14 cellular contexts compared by ENCODE assay signal in genomic region chr2:27823135-27823534, GRCh38. TPM values are rescaled to one million over a fixed set of nuclear protein-coding genes. Genes with fewer than 3 reads are reported as not detected.
DNase-seq lines count a peak whose midpoint lies in the region; ATAC-seq and TF ChIP-seq lines count a peak whose summit lies in the region.
"Had no signal": no experiment of that assay in that cellular context is flagged by ENCODE, and none has a peak within 500 bp of the region (broad histone marks: within the 10 kb centered on the region; RNA-seq: fewer than 3 reads in every experiment).

No MANE protein-coding gene starts in this region.

- WGBS in prostate gland, result 80% methylated on average over 5 of the region's 5 CpGs

- no peaks in the 10 kb centered on the region for H3K27me3 Mint-ChIP-seq in chondrocyte (ENCODE audit: low read depth)

- H3K36me3 ChIP-seq in BLaER1 (no peaks in the 10 kb centered on the region), prostate gland (no peaks in the 10 kb centered on the region)

- H3K4me1 ChIP-seq in BLaER1 (peaks cover 14% of the 10 kb centered on the region), prostate gland (replicated peaks) (no peaks in the 10 kb centered on the region)

- intact Hi-C loops in left cardiac atrium (cut with DNase I), result no loop called here
- intact Hi-C loops in prostate gland (cut with DNase I), result loop anchor here (5.0 to 10.0 kb wide), 2 partner anchors 116 to 572 kb away; partner anchors contain the start of gene FOSL2

- H3K4me1 Mint-ChIP-seq in chondrocyte (ENCODE audit: low read depth), result peaks cover 21% of the 10 kb centered on the region

- peaks cover 2% of the 10 kb centered on the region for H3K36me3 Mint-ChIP-seq in chondrocyte (ENCODE audit: low read depth)

- H3K9me3 ChIP-seq in BLaER1 (peaks cover 9% of the 10 kb centered on the region), prostate gland (no peaks in the 10 kb centered on the region)

- H3K9me3 Mint-ChIP-seq in chondrocyte (ENCODE audit: low read depth), result peaks cover 10% of the 10 kb centered on the region

- ATAC-seq in left cardiac atrium, result peak; percentile 62 to 84

- no peaks in the 10 kb centered on the region for H4K20me1 ChIP-seq in BLaER1

- no peak for TF ChIP-seq POLR2A in prostate gland (IDR thresholded peaks at IDR 0.05)

- H3K4me3 ChIP-seq in BLaER1 (no peak overlapping the region), prostate gland (no peak overlapping the region)

- no peak for TF ChIP-seq CTCF in chondrocyte (IDR thresholded peaks at IDR 0.05)
- no peak for TF ChIP-seq CTCF in prostate gland (IDR thresholded peaks at IDR 0.05)

- no peak overlapping the region for H3K4me3 Mint-ChIP-seq in chondrocyte (ENCODE audit: unreplicated experiment)

- DNase-seq in left cardiac atrium (no peak), putamen (ENCODE audit: low spot score) (peak; percentile 32), substantia nigra (lab: John Stamatoyannopoulos, UW) (no peak), chondrocyte (ENCODE audit: low spot score) (no peak), SW 1271 (lab: John Stamatoyannopoulos, UW) (no peak), prostate gland (ENCODE audit: low spot score) (no peak)
- DNase-seq: C1 segment of cervical spinal cord, NCI-H1417, NCI-H1930, NCI-H2171 treated with DMSO at 0.1 percent for 48 hours, NCI-H510A, NCI-H82 had no signal

- H3K27ac ChIP-seq in BLaER1 (no peak overlapping the region), cingulate gyrus (ENCODE audit: low read depth, low read length) (peak overlapping the region; percentile 20), substantia nigra (ENCODE audit: low read depth, low read length, poor library complexity, severe bottlenecking) (no peak overlapping the region), prostate gland (no peak overlapping the region)

- H3K27me3 ChIP-seq in BLaER1 (no peaks in the 10 kb centered on the region), prostate gland (replicated peaks; ENCODE audit: insufficient read depth) (no peaks in the 10 kb centered on the region)

- H3K9ac ChIP-seq in BLaER1, result no peak overlapping the region

- no peak overlapping the region for H3K27ac Mint-ChIP-seq in chondrocyte (ENCODE audit: unreplicated experiment)

- H3K4me2 ChIP-seq in BLaER1, result peak overlapping the region; percentile 44

RNA-seq across cellular contexts. Expression of gene MRPL33, which starts 51.6 kb away (rescaled TPM):
- total RNA-seq in left cardiac atrium, result 100 to 1,000 TPM; 198 to 226 TPM
- total RNA-seq in chondrocyte, result 59.9 to 64.9 TPM (median 62.1 TPM) in 3 replicates
- total RNA-seq in prostate gland, result 100 to 1,000 TPM; 140 to 186 TPM
